9 cellular contexts compared by ENCODE assay signal in genomic region chr21:36260802-36261201, GRCh38. TPM values are rescaled to one million over a fixed set of nuclear protein-coding genes. Genes with fewer than 3 reads are reported as not detected.
DNase-seq lines count a peak whose midpoint lies in the region; ATAC-seq and TF ChIP-seq lines count a peak whose summit lies in the region.
"Had no signal": no experiment of that assay in that cellular context is flagged by ENCODE, and none has a peak within 500 bp of the region (broad histone marks: within the 10 kb centered on the region; RNA-seq: fewer than 3 reads in every experiment).

No MANE protein-coding gene starts in this region.

- TF ChIP-seq CTCF in lower lobe of right lung (IDR thresholded peaks at IDR 0.05) (no peak), tibial artery (IDR thresholded peaks at IDR 0.05) (no peak), lower leg skin (IDR thresholded peaks at IDR 0.05) (no peak)

- intact Hi-C loops in activated T-helper 1 cell treated with anti-CD3 and anti-CD28 coated beads, Interleukin-12 subunit alpha, Interleukin-12 subunit beta, Interleukin-2, Interleukin-4 antibody, amounts not matched to agents 30 ng/mL and 10 ng/mL and 1 ng/mL, durations not matched to agents 14 hours and 24 hours and 36 hours (cut with micrococcal nuclease): loop anchor here (1.0 kb wide), 2 partner anchors 59 to 70 kb away; partner anchors contain the start of gene MORC3
- intact Hi-C loops in lower lobe of right lung (cut with DNase I) (no loop called here), tibial artery (cut with DNase I; ENCODE audit: low total_unique reads) (no loop called here), lower leg skin (cut with DNase I; ENCODE audit: low total_unique reads) (no loop called here)

- H3K27me3 ChIP-seq in lower lobe of right lung (ENCODE audit: low read depth): no peaks in the 10 kb centered on the region
- no peaks in the 10 kb centered on the region for H3K27me3 ChIP-seq in tibial artery

- H3K9me3 Mint-ChIP-seq in activated CD8-positive, alpha-beta memory T cell treated with anti-CD3 and anti-CD28 coated beads, Interleukin-2, amount 10 ng/mL, durations not matched to agents 7 days and 5 days (ENCODE audit: low read depth): no peaks in the 10 kb centered on the region
- H3K9me3 Mint-ChIP-seq in activated T-helper 1 cell treated with anti-CD3 and anti-CD28 coated beads, Interleukin-12 subunit alpha, Interleukin-12 subunit beta, Interleukin-2, Interleukin-4 antibody, amounts not matched to agents 30 ng/mL and 10 ng/mL and 1 ng/mL, durations not matched to agents 14 hours and 24 hours and 36 hours: no peaks in the 10 kb centered on the region

- peaks cover 4% of the 10 kb centered on the region for H3K4me1 ChIP-seq in lower lobe of right lung
- H3K4me1 ChIP-seq in tibial artery: peaks cover 0 to 6% (median 3%) of the 10 kb centered on the region in 4 donors

- DNase-seq in activated CD8-positive, alpha-beta memory T cell treated with anti-CD3 and anti-CD28 coated beads, Interleukin-2, amount 10 ng/mL, durations not matched to agents 7 days and 5 days: no peak
- DNase-seq in activated CD8-positive, alpha-beta memory T cell treated with anti-CD3 and anti-CD28 coated beads, Interleukin-2, amount 50 U/mL, for 4 hours: no peak
- DNase-seq in activated T-helper 1 cell treated with anti-CD3 and anti-CD28 coated beads, Interleukin-12 subunit alpha, Interleukin-12 subunit beta, Interleukin-2, Interleukin-4 antibody, amounts not matched to agents 30 ng/mL and 10 ng/mL and 1 ng/mL, durations not matched to agents 14 hours and 24 hours and 36 hours (ENCODE audit: low spot score): no peak
- DNase-seq in lower lobe of right lung: no peak
- DNase-seq in tibial artery: no peak
- DNase-seq in lower leg skin (ENCODE audit: low spot score in 2 of 2): no peak
- no peak for DNase-seq in HuH-7.5 (ENCODE audit: low spot score)
- DNase-seq: NCI-H446 treated with DMSO at 0.1 percent for 48 hours had no signal

- peaks cover 16% of the 10 kb centered on the region for H3K4me1 Mint-ChIP-seq in activated CD8-positive, alpha-beta memory T cell treated with anti-CD3 and anti-CD28 coated beads, Interleukin-2, amount 10 ng/mL, durations not matched to agents 7 days and 5 days
- H3K4me1 Mint-ChIP-seq in activated T-helper 1 cell treated with anti-CD3 and anti-CD28 coated beads, Interleukin-12 subunit alpha, Interleukin-12 subunit beta, Interleukin-2, Interleukin-4 antibody, amounts not matched to agents 30 ng/mL and 10 ng/mL and 1 ng/mL, durations not matched to agents 14 hours and 24 hours and 36 hours (ENCODE audit: low read depth): peaks cover 16% of the 10 kb centered on the region

- H3K4me3 Mint-ChIP-seq in activated CD8-positive, alpha-beta memory T cell treated with anti-CD3 and anti-CD28 coated beads, Interleukin-2, amount 10 ng/mL, durations not matched to agents 7 days and 5 days: peak overlapping the region; percentile 72
- H3K4me3 Mint-ChIP-seq in activated T-helper 1 cell treated with anti-CD3 and anti-CD28 coated beads, Interleukin-12 subunit alpha, Interleukin-12 subunit beta, Interleukin-2, Interleukin-4 antibody, amounts not matched to agents 30 ng/mL and 10 ng/mL and 1 ng/mL, durations not matched to agents 14 hours and 24 hours and 36 hours: peak overlapping the region; percentile 70

- WGBS in lower leg skin, 2 donors: 79 to 93% methylated on average over 5 of the region's 5 CpGs

- CTCF ChIA-PET in activated CD8-positive, alpha-beta memory T cell treated with anti-CD3 and anti-CD28 coated beads, Interleukin-2, amount 10 ng/mL, durations not matched to agents 7 days and 5 days (lab: Charles Lee): interaction anchor here (1.0 to 2.9 kb wide), 5 partner anchors 19 to 119 kb away, joined by 3 to 20 read pairs (median 4); partner anchors contain the start of gene MORC3

- H3K4me3 ChIP-seq in lower lobe of right lung: peak overlapping the region; percentile 56
- peak overlapping the region; percentile 48 to 54 for H3K4me3 ChIP-seq in tibial artery
- no peak overlapping the region for H3K4me3 ChIP-seq in lower leg skin (ENCODE audit: low read depth, poor library complexity, severe bottlenecking)

- H3K9me3 ChIP-seq in lower lobe of right lung (no peaks in the 10 kb centered on the region), tibial artery (no peaks in the 10 kb centered on the region)

- no peak for ATAC-seq in activated CD8-positive, alpha-beta memory T cell treated with anti-CD3 and anti-CD28 coated beads, Interleukin-2, amount 10 ng/mL, durations not matched to agents 7 days and 5 days
- ATAC-seq in lower lobe of right lung (no peak), HG02885 (IDR thresholded peaks at IDR 0.05; ENCODE audit: poor library complexity, unreplicated experiment) (no peak)

- H3K36me3 ChIP-seq in lower lobe of right lung (peaks cover 31% of the 10 kb centered on the region), tibial artery (peaks cover 0 to 35% (median 9%) of the 10 kb centered on the region in 3 donors)

- H3K27me3 Mint-ChIP-seq in activated CD8-positive, alpha-beta memory T cell treated with anti-CD3 and anti-CD28 coated beads, Interleukin-2, amount 10 ng/mL, durations not matched to agents 7 days and 5 days: no peaks in the 10 kb centered on the region
- no peaks in the 10 kb centered on the region for H3K27me3 Mint-ChIP-seq in activated T-helper 1 cell treated with anti-CD3 and anti-CD28 coated beads, Interleukin-12 subunit alpha, Interleukin-12 subunit beta, Interleukin-2, Interleukin-4 antibody, amounts not matched to agents 30 ng/mL and 10 ng/mL and 1 ng/mL, durations not matched to agents 14 hours and 24 hours and 36 hours (ENCODE audit: insufficient read depth)

- TF ChIP-seq POLR2A in lower leg skin (IDR thresholded peaks at IDR 0.05): no peak

- H3K27ac Mint-ChIP-seq in activated CD8-positive, alpha-beta memory T cell treated with anti-CD3 and anti-CD28 coated beads, Interleukin-2, amount 10 ng/mL, durations not matched to agents 7 days and 5 days: peak overlapping the region; percentile 81
- peak overlapping the region; percentile 1 for H3K27ac Mint-ChIP-seq in activated T-helper 1 cell treated with anti-CD3 and anti-CD28 coated beads, Interleukin-12 subunit alpha, Interleukin-12 subunit beta, Interleukin-2, Interleukin-4 antibody, amounts not matched to agents 30 ng/mL and 10 ng/mL and 1 ng/mL, durations not matched to agents 14 hours and 24 hours and 36 hours

- peaks cover 10% of the 10 kb centered on the region for H3K36me3 Mint-ChIP-seq in activated CD8-positive, alpha-beta memory T cell treated with anti-CD3 and anti-CD28 coated beads, Interleukin-2, amount 10 ng/mL, durations not matched to agents 7 days and 5 days
- H3K36me3 Mint-ChIP-seq in activated T-helper 1 cell treated with anti-CD3 and anti-CD28 coated beads, Interleukin-12 subunit alpha, Interleukin-12 subunit beta, Interleukin-2, Interleukin-4 antibody, amounts not matched to agents 30 ng/mL and 10 ng/mL and 1 ng/mL, durations not matched to agents 14 hours and 24 hours and 36 hours (ENCODE audit: low read depth): peaks cover 11% of the 10 kb centered on the region

- H3K27ac ChIP-seq in lower lobe of right lung (peak overlapping the region; percentile 77), tibial artery (peak overlapping the region; percentile 60 to 65)

RNA-seq across cellular contexts. Expression of gene MORC3, which starts 59.2 kb away (rescaled TPM):
- total RNA-seq in activated CD8-positive, alpha-beta memory T cell treated with anti-CD3 and anti-CD28 coated beads, Interleukin-2, amount 10 ng/mL, durations not matched to agents 7 days and 5 days: 10 to 100 TPM; 25.6 to 30.5 TPM
- total RNA-seq in activated T-helper 1 cell treated with anti-CD3 and anti-CD28 coated beads, Interleukin-12 subunit alpha, Interleukin-12 subunit beta, Interleukin-2, Interleukin-4 antibody, amounts not matched to agents 30 ng/mL and 10 ng/mL and 1 ng/mL, durations not matched to agents 14 hours and 24 hours and 36 hours: 22.1 and 23.5 TPM in 2 replicates
- total RNA-seq in lower lobe of right lung (42.3 TPM), lower leg skin (10 to 100 TPM; 47.4 to 71.3 (median 56.8) TPM)
